Comparison of ENCODE assay signal across 8 cellular contexts in genomic region chr19:2061936-2062729, GRCh38. TPM values are rescaled to one million over a fixed set of nuclear protein-coding genes. Genes with fewer than 3 reads are reported as not detected.
DNase-seq lines count a peak whose midpoint lies in the region; ATAC-seq lines count a peak whose summit lies in the region.

No MANE protein-coding gene starts in this region.

- peaks cover 51% of the 10 kb centered on the region for H3K4me1 Mint-ChIP-seq in dendritic cell treated with granulocyte-macrophage colony-stimulating factor and Interleukin-4, amounts not matched to agents 40 ng/mL and 50 ng/mL, for 4 days (ENCODE audit: low read depth)
- peaks cover 8 to 53% (median 37%) of the 10 kb centered on the region in 4 donors for H3K4me1 Mint-ChIP-seq in naive thymus-derived CD8-positive, alpha-beta T cell

- ATAC-seq in GM18861 (IDR thresholded peaks at IDR 0.05; ENCODE audit: unreplicated experiment) (peak; percentile 3), esophagus mucosa (no peak), HG02588 (IDR thresholded peaks at IDR 0.05; ENCODE audit: unreplicated experiment) (no peak), HG02970 (IDR thresholded peaks at IDR 0.05; ENCODE audit: low FRiP score, unreplicated experiment) (no peak)
- ATAC-seq in naive thymus-derived CD8-positive, alpha-beta T cell: peak; percentile 15 to 25

- no peaks in the 10 kb centered on the region for H3K27me3 Mint-ChIP-seq in dendritic cell treated with granulocyte-macrophage colony-stimulating factor and Interleukin-4, amounts not matched to agents 40 ng/mL and 50 ng/mL, for 4 days
- no peaks in the 10 kb centered on the region for H3K27me3 Mint-ChIP-seq in naive thymus-derived CD8-positive, alpha-beta T cell

- peak overlapping the region; percentile 91 for H3K27ac Mint-ChIP-seq in dendritic cell treated with granulocyte-macrophage colony-stimulating factor and Interleukin-4, amounts not matched to agents 40 ng/mL and 50 ng/mL, for 4 days
- H3K27ac Mint-ChIP-seq in naive thymus-derived CD8-positive, alpha-beta T cell: peak overlapping the region; percentile 87 to 98 (median 98)

- H3K9me3 ChIP-seq in KOPT-K1 (ENCODE audit: insufficient read depth, low read length, poor library complexity, severe bottlenecking): no peaks in the 10 kb centered on the region

- peak overlapping the region; percentile 95 for H3K27ac ChIP-seq in KOPT-K1 (ENCODE audit: low read depth, low read length, poor library complexity, severe bottlenecking)

- intact Hi-C loops in dendritic cell treated with granulocyte-macrophage colony-stimulating factor and Interleukin-4, amounts not matched to agents 40 ng/mL and 50 ng/mL, for 4 days (cut with micrococcal nuclease): loop anchor here (1.0 kb wide), 1 partner anchor 11 kb away; the partner anchor contains the start of gene MKNK2

- H3K36me3 ChIP-seq in KOPT-K1 (ENCODE audit: insufficient read depth, low read length): no peaks in the 10 kb centered on the region

- DNase-seq in naive thymus-derived CD8-positive, alpha-beta T cell: no peak
- no peak for DNase-seq in NCI-H510A (lab: John Stamatoyannopoulos, UW)

- peak overlapping the region; percentile 81 for H3K4me3 Mint-ChIP-seq in dendritic cell treated with granulocyte-macrophage colony-stimulating factor and Interleukin-4, amounts not matched to agents 40 ng/mL and 50 ng/mL, for 4 days
- peak overlapping the region; percentile 86 to 96 (median 92) for H3K4me3 Mint-ChIP-seq in naive thymus-derived CD8-positive, alpha-beta T cell

- no peaks in the 10 kb centered on the region for H3K9me3 Mint-ChIP-seq in dendritic cell treated with granulocyte-macrophage colony-stimulating factor and Interleukin-4, amounts not matched to agents 40 ng/mL and 50 ng/mL, for 4 days
- H3K9me3 Mint-ChIP-seq in naive thymus-derived CD8-positive, alpha-beta T cell: no peaks in the 10 kb centered on the region

- POLR2A ChIA-PET in naive thymus-derived CD8-positive, alpha-beta T cell (lab: Charles Lee): interaction anchor here (1.0 to 17.6 kb wide), 11 partner anchors 8 to 165 kb away, joined by 3 to 255 read pairs (median 8); partner anchors contain the start of genes MKNK2 and MOB3A

- peaks cover 6% of the 10 kb centered on the region for H3K36me3 Mint-ChIP-seq in dendritic cell treated with granulocyte-macrophage colony-stimulating factor and Interleukin-4, amounts not matched to agents 40 ng/mL and 50 ng/mL, for 4 days (ENCODE audit: low read depth)
- no peaks in the 10 kb centered on the region for H3K36me3 Mint-ChIP-seq in naive thymus-derived CD8-positive, alpha-beta T cell

RNA-seq across cellular contexts. Expression of gene MKNK2, which starts 11.1 kb away (rescaled TPM):
- 100 to 1,000 TPM; 171 to 176 TPM for total RNA-seq in naive thymus-derived CD8-positive, alpha-beta T cell
- polyA plus RNA-seq in naive thymus-derived CD8-positive, alpha-beta T cell: 10 to 100 TPM; 26.1 to 47.1 (median 30.2) TPM
- total RNA-seq in esophagus mucosa: 311 TPM

RNA-seq across cellular contexts. Expression of gene MOB3A, which starts 34.0 kb away (rescaled TPM):
- total RNA-seq in naive thymus-derived CD8-positive, alpha-beta T cell: 100 to 1,000 TPM in 1 of 2 experiments, 10 to 100 TPM in 1; 94.0 to 101 TPM
- 10 to 100 TPM; 40.5 to 90.4 (median 53.1) TPM for polyA plus RNA-seq in naive thymus-derived CD8-positive, alpha-beta T cell
- 28.1 TPM for total RNA-seq in esophagus mucosa

RNA-seq across cellular contexts. Expression of gene IZUMO4, which starts 34.6 kb away (rescaled TPM):
- 10 to 100 TPM; 16.6 to 18.7 TPM for total RNA-seq in naive thymus-derived CD8-positive, alpha-beta T cell
- 1 to 10 TPM in 1 of 3 donors, under 1 TPM in 2; 0.26 to 1.4 (median 0.85) TPM for polyA plus RNA-seq in naive thymus-derived CD8-positive, alpha-beta T cell
- 4.7 TPM for total RNA-seq in esophagus mucosa

RNA-seq across cellular contexts. Expression of gene BTBD2, which starts 46.6 kb away (rescaled TPM):
- 10 to 100 TPM; 58.0 to 64.1 TPM for total RNA-seq in naive thymus-derived CD8-positive, alpha-beta T cell
- 1 to 10 TPM; 3.2 to 7.3 (median 4.8) TPM for polyA plus RNA-seq in naive thymus-derived CD8-positive, alpha-beta T cell
- 68.6 TPM for total RNA-seq in esophagus mucosa

Comparison
In these comparisons a context has a peak if more than half of its experiments do, and no peak if none do; other contexts are left out.
1. ATAC-seq: peak in GM18861 (single experiment) and naive thymus-derived CD8-positive, alpha-beta T cell (2 of 2); none in esophagus mucosa (single experiment), HG02588 (single experiment) and HG02970 (single experiment).